In genomic region chr11:32316232-32316631, GRCh38 we compare ENCODE assay signal across 1 cellular context.
TF ChIP-seq lines count a peak whose summit lies in the region.

No MANE protein-coding gene starts in this region.

TF ChIP-seq in GM12878, 131 proteins besides CTCF, POLR2A, EP300 and RAD21 (continued from another document):
- TF ChIP-seq FOS (IDR thresholded peaks at IDR 0.05; ENCODE audit: borderline replicate concordance, extremely low read depth, insufficient read length) (no peak), ATF7 (IDR thresholded peaks at IDR 0.05; ENCODE audit: low read depth) (peak; percentile 74), SUPT20H (IDR thresholded peaks at IDR 0.05; ENCODE audit: borderline replicate concordance, control insufficient read depth, low read depth, low read length) (no peak), BCL11A (IDR thresholded peaks at IDR 0.05; ENCODE audit: low read depth, low read length) (peak; percentile 36; the same call in 1 of the 2 replicates), MTA2 (IDR thresholded peaks at IDR 0.05; ENCODE audit: low read depth) (peak; percentile 64; the same call in 1 of the 2 replicates), HCFC1 (IDR thresholded peaks at IDR 0.05; ENCODE audit: low read length) (no peak), IKZF1 (conservative IDR thresholded peaks at IDR 0.05) (0 out of 2 replicates have a peak, but pooled peaks have one; percentile 14), RB1 (IDR thresholded peaks at IDR 0.05; ENCODE audit: borderline replicate concordance) (no peak), ZNF384 (IDR thresholded peaks at IDR 0.05; ENCODE audit: borderline replicate concordance, low read depth, low read length) (no peak), SMARCA5 (IDR thresholded peaks at IDR 0.05) (no peak), JUNB (IDR thresholded peaks at IDR 0.05) (peak; percentile 62), ZNF24 (IDR thresholded peaks at IDR 0.05) (no peak), ZSCAN29 (IDR thresholded peaks at IDR 0.05) (no peak), LARP7 (IDR thresholded peaks at IDR 0.05) (no peak), NBN (IDR thresholded peaks at IDR 0.05) (no peak), E2F4 (IDR thresholded peaks at IDR 0.05; ENCODE audit: low read depth, low read length) (no peak), ASH2L (IDR thresholded peaks at IDR 0.05; ENCODE audit: borderline replicate concordance, low read depth) (no peak), CREB1 (IDR thresholded peaks at IDR 0.05; ENCODE audit: low read depth) (no peak)
- TF ChIP-seq, protein P1, sequence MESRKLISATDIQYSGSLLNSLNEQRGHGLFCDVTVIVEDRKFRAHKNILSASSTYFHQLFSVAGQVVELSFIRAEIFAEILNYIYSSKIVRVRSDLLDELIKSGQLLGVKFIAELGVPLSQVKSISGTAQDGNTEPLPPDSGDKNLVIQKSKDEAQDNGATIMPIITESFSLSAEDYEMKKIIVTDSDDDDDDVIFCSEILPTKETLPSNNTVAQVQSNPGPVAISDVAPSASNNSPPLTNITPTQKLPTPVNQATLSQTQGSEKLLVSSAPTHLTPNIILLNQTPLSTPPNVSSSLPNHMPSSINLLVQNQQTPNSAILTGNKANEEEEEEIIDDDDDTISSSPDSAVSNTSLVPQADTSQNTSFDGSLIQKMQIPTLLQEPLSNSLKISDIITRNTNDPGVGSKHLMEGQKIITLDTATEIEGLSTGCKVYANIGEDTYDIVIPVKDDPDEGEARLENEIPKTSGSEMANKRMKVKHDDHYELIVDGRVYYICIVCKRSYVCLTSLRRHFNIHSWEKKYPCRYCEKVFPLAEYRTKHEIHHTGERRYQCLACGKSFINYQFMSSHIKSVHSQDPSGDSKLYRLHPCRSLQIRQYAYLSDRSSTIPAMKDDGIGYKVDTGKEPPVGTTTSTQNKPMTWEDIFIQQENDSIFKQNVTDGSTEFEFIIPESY (IDR thresholded peaks at IDR 0.05): no peak
- TF ChIP-seq, protein P2, sequence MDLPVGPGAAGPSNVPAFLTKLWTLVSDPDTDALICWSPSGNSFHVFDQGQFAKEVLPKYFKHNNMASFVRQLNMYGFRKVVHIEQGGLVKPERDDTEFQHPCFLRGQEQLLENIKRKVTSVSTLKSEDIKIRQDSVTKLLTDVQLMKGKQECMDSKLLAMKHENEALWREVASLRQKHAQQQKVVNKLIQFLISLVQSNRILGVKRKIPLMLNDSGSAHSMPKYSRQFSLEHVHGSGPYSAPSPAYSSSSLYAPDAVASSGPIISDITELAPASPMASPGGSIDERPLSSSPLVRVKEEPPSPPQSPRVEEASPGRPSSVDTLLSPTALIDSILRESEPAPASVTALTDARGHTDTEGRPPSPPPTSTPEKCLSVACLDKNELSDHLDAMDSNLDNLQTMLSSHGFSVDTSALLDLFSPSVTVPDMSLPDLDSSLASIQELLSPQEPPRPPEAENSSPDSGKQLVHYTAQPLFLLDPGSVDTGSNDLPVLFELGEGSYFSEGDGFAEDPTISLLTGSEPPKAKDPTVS (IDR thresholded peaks at IDR 0.05; ENCODE audit: low read depth, low read length): no peak
TF ChIP-seq in GM12878: peak in this region for 6.
